Comparison of ENCODE assay signal across 15 cellular contexts in genomic region chr10:17075975-17076374, GRCh38. TPM values are rescaled to one million over a fixed set of nuclear protein-coding genes. Genes with fewer than 3 reads are reported as not detected.
DNase-seq lines count a peak whose midpoint lies in the region; ATAC-seq and TF ChIP-seq lines count a peak whose summit lies in the region.
"Had no signal": no experiment of that assay in that cellular context is flagged by ENCODE, and none has a peak within 500 bp of the region (broad histone marks: within the 10 kb centered on the region; RNA-seq: fewer than 3 reads in every experiment).

No MANE protein-coding gene starts in this region.

- no peaks in the 10 kb centered on the region for H3K9me3 ChIP-seq in SJSA1 (replicated peaks)
- no peaks in the 10 kb centered on the region for H3K9me3 ChIP-seq in psoas muscle

- H3K4me1 Mint-ChIP-seq in immature natural killer cell = no peaks in the 10 kb centered on the region
- H3K4me1 Mint-ChIP-seq: naive B cell had no signal

- H3K27ac ChIP-seq in ACC112 (ENCODE audit: low read depth, low read length) (peak overlapping the region; percentile 99), SJSA1 (peak overlapping the region; percentile 80), psoas muscle (peak overlapping the region; percentile 30)

- H3K27me3 Mint-ChIP-seq in immature natural killer cell (ENCODE audit: low read depth in 3 of 3) = peaks cover 0 to 4% (median 0%) of the 10 kb centered on the region in 3 donors
- H3K27me3 Mint-ChIP-seq: activated naive CD4-positive, alpha-beta T cell treated with anti-CD3 and anti-CD28 coated beads, Interleukin-2, amount 10 ng/mL, durations not matched to agents 7 days and 5 days; naive B cell had no signal

- WGBS in psoas muscle, 3 donors = 63 to 77% (median 69%) methylated on average over 2 of the region's 2 CpGs

- H2AFZ ChIP-seq in ACC112 (ENCODE audit: low read length, unreplicated experiment) = peak overlapping the region; percentile 81

- H3K4me3 ChIP-seq in ACC112 (ENCODE audit: low read depth, low read length) (peak overlapping the region; percentile 56), SJSA1 (no peak overlapping the region), fibroblast of mammary gland (ENCODE audit: control insufficient read depth, low read depth, low read length) (no peak overlapping the region), psoas muscle (no peak overlapping the region)

- CTCF ChIA-PET in HEK293T (lab: Yijun Ruan, JAX) = interaction anchor here (0.5 kb wide), 1 partner anchor 1655 kb away, joined by 3 read pairs; no protein-coding TSS in a partner anchor

- DNase-seq in SJSA1 (ENCODE audit: low read depth in 1 of 2, low spot score in 2 of 2) (no peak), fibroblast of mammary gland (ENCODE audit: low read depth) (peak; percentile 69), psoas muscle (no peak), immature natural killer cell (no peak), HEK293T (ENCODE audit: extremely low spot score) (no peak)
- DNase-seq: activated CD4-positive, alpha-beta T cell treated with anti-CD3 and anti-CD28 coated beads, Interleukin-2, amount 50 U/mL, for 48 hours; activated naive CD4-positive, alpha-beta T cell treated with anti-CD3 and anti-CD28 coated beads, Interleukin-2, amount 10 ng/mL, durations not matched to agents 7 days and 5 days; effector CD8-positive, alpha-beta T cell; naive B cell; NCI-H1092 had no signal

- ATAC-seq in psoas muscle (no peak), HG03460 (IDR thresholded peaks at IDR 0.05; ENCODE audit: unreplicated experiment) (no peak), HG02981 (IDR thresholded peaks at IDR 0.05; ENCODE audit: unreplicated experiment) (no peak)
- ATAC-seq: stimulated activated effector memory CD8-positive, alpha-beta T cell treated with anti-CD3 and anti-CD28 coated beads, Interleukin-12 subunit alpha, Interleukin-12 subunit beta, amount 100 ng/mL, for 72 hours had no signal

- intact Hi-C loops in psoas muscle (cut with DNase I) = no loop called here

- no peak for TF ChIP-seq CTCF in fibroblast of mammary gland (conservative IDR thresholded peaks at IDR 0.05; ENCODE audit: control insufficient read depth, insufficient read depth, low read depth, low read length)
- TF ChIP-seq CTCF in psoas muscle (IDR thresholded peaks at IDR 0.05) = no peak

- no peaks in the 10 kb centered on the region for H3K36me3 ChIP-seq in ACC112 (ENCODE audit: insufficient read depth, low read length)
- H3K36me3 ChIP-seq in SJSA1 = no peaks in the 10 kb centered on the region
- no peaks in the 10 kb centered on the region for H3K36me3 ChIP-seq in psoas muscle (ENCODE audit: insufficient read depth in 1 of 2, low read depth in 1 of 2)

- no peak overlapping the region for H3K27ac Mint-ChIP-seq in immature natural killer cell
- H3K27ac Mint-ChIP-seq: activated naive CD4-positive, alpha-beta T cell treated with anti-CD3 and anti-CD28 coated beads, Interleukin-2, amount 10 ng/mL, durations not matched to agents 7 days and 5 days; stimulated activated effector memory CD8-positive, alpha-beta T cell treated with anti-CD3 and anti-CD28 coated beads, Interleukin-12 subunit alpha, Interleukin-12 subunit beta, amount 100 ng/mL, for 72 hours had no signal

- H3K27me3 ChIP-seq in ACC112 (ENCODE audit: insufficient read depth, low read length) (no peaks in the 10 kb centered on the region), SJSA1 (replicated peaks) (no peaks in the 10 kb centered on the region), psoas muscle (ENCODE audit: insufficient read depth in 3 of 3, low read length in 2 of 3) (no peaks in the 10 kb centered on the region)

- H3K36me3 Mint-ChIP-seq in immature natural killer cell = peaks cover 9 to 13% (median 9%) of the 10 kb centered on the region in 3 donors
- H3K36me3 Mint-ChIP-seq: activated naive CD4-positive, alpha-beta T cell treated with anti-CD3 and anti-CD28 coated beads, Interleukin-2, amount 10 ng/mL, durations not matched to agents 7 days and 5 days; stimulated activated effector memory CD8-positive, alpha-beta T cell treated with anti-CD3 and anti-CD28 coated beads, Interleukin-12 subunit alpha, Interleukin-12 subunit beta, amount 100 ng/mL, for 72 hours had no signal

- peaks cover 47% of the 10 kb centered on the region for H3K4me1 ChIP-seq in ACC112 (ENCODE audit: control insufficient read depth, insufficient read depth, low read length, unreplicated experiment)
- H3K4me1 ChIP-seq in SJSA1 (replicated peaks) = peaks cover 41% of the 10 kb centered on the region
- peaks cover 7% of the 10 kb centered on the region for H3K4me1 ChIP-seq in psoas muscle

- H3K4me3 Mint-ChIP-seq in immature natural killer cell = no peak overlapping the region
- H3K4me3 Mint-ChIP-seq: activated naive CD4-positive, alpha-beta T cell treated with anti-CD3 and anti-CD28 coated beads, Interleukin-2, amount 10 ng/mL, durations not matched to agents 7 days and 5 days; naive B cell; stimulated activated effector memory CD8-positive, alpha-beta T cell treated with anti-CD3 and anti-CD28 coated beads, Interleukin-12 subunit alpha, Interleukin-12 subunit beta, amount 100 ng/mL, for 72 hours had no signal

- no peaks in the 10 kb centered on the region for H3K9me3 Mint-ChIP-seq in immature natural killer cell
- H3K9me3 Mint-ChIP-seq: activated naive CD4-positive, alpha-beta T cell treated with anti-CD3 and anti-CD28 coated beads, Interleukin-2, amount 10 ng/mL, durations not matched to agents 7 days and 5 days; naive B cell; stimulated activated effector memory CD8-positive, alpha-beta T cell treated with anti-CD3 and anti-CD28 coated beads, Interleukin-12 subunit alpha, Interleukin-12 subunit beta, amount 100 ng/mL, for 72 hours had no signal

- no peaks in the 10 kb centered on the region for H3K79me2 ChIP-seq in ACC112 (ENCODE audit: control insufficient read depth, insufficient read depth, low read length, unreplicated experiment)

- POLR2A ChIA-PET in HEK293T (lab: Yijun Ruan, JAX) = no interaction called here

TF ChIP-seq in HEK293T, 16 proteins besides CTCF, POLR2A, EP300 and RAD21:
- no peak for TF ChIP-seq SP1 (IDR thresholded peaks at IDR 0.05)
- no peak for TF ChIP-seq BHLHE40 (IDR thresholded peaks at IDR 0.05; ENCODE audit: borderline replicate concordance)
- no peak for TF ChIP-seq LEF1 (IDR thresholded peaks at IDR 0.05; ENCODE audit: borderline replicate concordance)
- TF ChIP-seq HDGF (IDR thresholded peaks at IDR 0.05; ENCODE audit: borderline replicate concordance) = no peak
- TF ChIP-seq PKNOX1 (IDR thresholded peaks at IDR 0.05) = no peak
- TF ChIP-seq FOXA1 (IDR thresholded peaks at IDR 0.05) = no peak
- TF ChIP-seq ARNT (IDR thresholded peaks at IDR 0.05) = no peak
- TF ChIP-seq L3MBTL2 (conservative IDR thresholded peaks at IDR 0.05) = no peak
- no peak for TF ChIP-seq TARDBP (IDR thresholded peaks at IDR 0.05)
- no peak for TF ChIP-seq ELF4 (IDR thresholded peaks at IDR 0.05)
- no peak for TF ChIP-seq FOXK2 (IDR thresholded peaks at IDR 0.05)
- TF ChIP-seq CTBP1 (IDR thresholded peaks at IDR 0.05; ENCODE audit: borderline replicate concordance) = no peak
- TF ChIP-seq ZNF384 (IDR thresholded peaks at IDR 0.05) = no peak
- no peak for TF ChIP-seq SUZ12 (IDR thresholded peaks at IDR 0.05)
- no peak for TF ChIP-seq FOXM1 (IDR thresholded peaks at IDR 0.05; ENCODE audit: borderline replicate concordance)
- TF ChIP-seq NFRKB (IDR thresholded peaks at IDR 0.05) = no peak

RNA-seq across cellular contexts. Expression of gene CUBN, which starts 53.6 kb away (rescaled TPM):
- 0.16 and 0.74 TPM in 2 replicates for total RNA-seq in SJSA1 (2014; rRNA removed; shearing (Covaris generic))
- total RNA-seq in psoas muscle = 1 to 10 TPM in 1 of 4 donors, under 1 TPM in 3; 0.17 to 1.1 (median 0.45) TPM
- polyA plus RNA-seq in psoas muscle (under 1 TPM; 0.07 to 0.36 (median 0.12) TPM), immature natural killer cell (1 to 10 TPM in 1 of 3 donors, under 1 TPM in 1, not detected in 1; 0.16 to 1.2 TPM)
- total RNA-seq: HT-29 had no signal

Comparison
In these comparisons a context has a peak if more than half of its experiments do, and no peak if none do; other contexts are left out.
1. H3K27ac ChIP-seq: peak in every context shown above with its lines; median percentile 99 in ACC112; 80 in SJSA1; 30 in psoas muscle.